12 cellular contexts compared by ENCODE assay signal in genomic region chr11:45543808-45544422, GRCh38.
DNase-seq lines count a peak whose midpoint lies in the region; ATAC-seq and TF ChIP-seq lines count a peak whose summit lies in the region.
"Had no signal": no experiment of that assay in that cellular context is flagged by ENCODE, and none has a peak within 500 bp of the region (broad histone marks: within the 10 kb centered on the region; RNA-seq: fewer than 3 reads in every experiment).

No MANE protein-coding gene starts in this region.

- H3K4me2 ChIP-seq in SK-N-SH, result no peak overlapping the region

- H2AFZ ChIP-seq in SK-N-SH (ENCODE audit: low read depth), result no peak overlapping the region

- H3K4me1 ChIP-seq in SK-N-SH (ENCODE audit: control insufficient read depth in 1 of 2, insufficient read depth in 2 of 2, low read depth in 1 of 2, low read length in 1 of 2), result no peaks in the 10 kb centered on the region
- H3K4me1 ChIP-seq in upper lobe of right lung, result no peaks in the 10 kb centered on the region

- CTCF ChIA-PET in SK-N-SH (lab: Yijun Ruan, JAX), result interaction anchor here (1.4 kb wide), 1 partner anchor 228 kb away, joined by 4 read pairs; no protein-coding TSS in a partner anchor

- TF ChIP-seq CTCF in SK-N-SH (IDR thresholded peaks at IDR 0.05) (no peak), upper lobe of right lung (IDR thresholded peaks at IDR 0.05) (no peak)

- no peaks in the 10 kb centered on the region for H3F3A ChIP-seq in SK-N-SH (replicated peaks; ENCODE audit: insufficient read depth)

- H3K4me3 ChIP-seq in SK-N-SH (ENCODE audit: low read depth in 2 of 2, low read length in 1 of 2) (no peak overlapping the region), upper lobe of right lung (no peak overlapping the region)

- no peaks in the 10 kb centered on the region for H3K27me3 ChIP-seq in SK-N-SH (ENCODE audit: insufficient read depth)
- peaks cover 3% of the 10 kb centered on the region for H3K27me3 ChIP-seq in upper lobe of right lung

- DNase-seq in SK-N-SH, result no peak
- peak; percentile 15 for DNase-seq in NAMALWA (ENCODE audit: low spot score)
- DNase-seq in caudate nucleus (lab: John Stamatoyannopoulos, UW), result no peak
- peak; percentile 32 for DNase-seq in lung microvascular endothelial cell (ENCODE audit: low read depth in 2 of 2)
- no peak for DNase-seq in upper lobe of right lung
- DNase-seq: 8988T; effector memory CD8-positive, alpha-beta T cell; NCI-H146; WERI-Rb-1 had no signal

- TF ChIP-seq EP300 in SK-N-SH (IDR thresholded peaks at IDR 0.05; ENCODE audit: borderline replicate concordance in 1 of 2, low read depth in 1 of 2, low read length in 1 of 2), result no peak

- H3K36me3 ChIP-seq in SK-N-SH (replicated peaks in 1 of 2; ENCODE audit: control insufficient read depth in 1 of 2, insufficient read depth in 2 of 2, low read length in 1 of 2), result no peaks in the 10 kb centered on the region
- H3K36me3 ChIP-seq in upper lobe of right lung, result no peaks in the 10 kb centered on the region
- H3K36me3 ChIP-seq: WERI-Rb-1 had no signal

- ATAC-seq in SK-N-SH treated with all-trans-retinoic acid at 6 μM for 48 hours (no peak), upper lobe of right lung (no peak), HG02588 (IDR thresholded peaks at IDR 0.05; ENCODE audit: unreplicated experiment) (no peak), GM18498 (IDR thresholded peaks at IDR 0.05; ENCODE audit: unreplicated experiment) (no peak)
- ATAC-seq: effector memory CD8-positive, alpha-beta T cell had no signal

- WGBS in SK-N-SH (ENCODE audit: low lambda C conversion rate), result 20% methylated on average over 5 of the region's 5 CpGs

- intact Hi-C loops in upper lobe of right lung (cut with DNase I), result no loop called here

- H3K9ac ChIP-seq in SK-N-SH, result no peak overlapping the region

- no peaks in the 10 kb centered on the region for H4K20me1 ChIP-seq in SK-N-SH (ENCODE audit: insufficient read depth)

- H3K27ac ChIP-seq in SK-N-SH (ENCODE audit: low read depth in 2 of 2, low read length in 1 of 2) (no peak overlapping the region), caudate nucleus (ENCODE audit: low read depth, low read length) (peak overlapping the region; percentile 87), upper lobe of right lung (no peak overlapping the region)
- H3K27ac ChIP-seq: WERI-Rb-1 had no signal

- no peak for TF ChIP-seq RAD21 in SK-N-SH (IDR thresholded peaks at IDR 0.05; ENCODE audit: low read length)

- H3K9me3 ChIP-seq in SK-N-SH, result no peaks in the 10 kb centered on the region
- no peaks in the 10 kb centered on the region for H3K9me3 ChIP-seq in upper lobe of right lung

- H3K9me2 ChIP-seq in SK-N-SH, result no peaks in the 10 kb centered on the region

- POLR2A ChIA-PET in SK-N-SH (lab: Yijun Ruan, JAX), result no interaction called here

- no peaks in the 10 kb centered on the region for H3K79me2 ChIP-seq in SK-N-SH (ENCODE audit: insufficient read depth)

TF ChIP-seq in SK-N-SH, 30 proteins besides CTCF, POLR2A, EP300 and RAD21:
- TF ChIP-seq MXI1 (IDR thresholded peaks at IDR 0.05; ENCODE audit: low read depth, low read length) (no peak), REST (IDR thresholded peaks at IDR 0.05; ENCODE audit: low read depth, low read length) (peak; percentile 94)
TF ChIP-seq in SK-N-SH: peak in this region for 1.

TF ChIP-seq in SK-N-SH treated with all-trans-retinoic acid at 6 μM for 48 hours, 23 proteins besides CTCF, POLR2A, EP300 and RAD21:
- TF ChIP-seq ARNTL (CRISPR knock-in tag; IDR thresholded peaks at IDR 0.05; ENCODE audit: borderline replicate concordance, low read depth) (no peak), ZNF8 (CRISPR knock-in tag; IDR thresholded peaks at IDR 0.05) (no peak), BACH2 (CRISPR knock-in tag; IDR thresholded peaks at IDR 0.05; ENCODE audit: borderline replicate concordance) (no peak), PATZ1 (CRISPR knock-in tag; IDR thresholded peaks at IDR 0.05; ENCODE audit: borderline replicate concordance) (no peak), ZC3H10 (CRISPR knock-in tag; IDR thresholded peaks at IDR 0.05) (no peak), TSHZ2 (CRISPR knock-in tag; IDR thresholded peaks at IDR 0.05) (no peak), TCF4 (CRISPR knock-in tag; IDR thresholded peaks at IDR 0.05; ENCODE audit: borderline replicate concordance) (no peak), CSRNP3 (CRISPR knock-in tag; IDR thresholded peaks at IDR 0.05) (no peak), CSDC2 (CRISPR knock-in tag; IDR thresholded peaks at IDR 0.05) (no peak), GLIS3 (CRISPR knock-in tag; IDR thresholded peaks at IDR 0.05) (no peak), TOX (CRISPR knock-in tag; IDR thresholded peaks at IDR 0.05; ENCODE audit: borderline replicate concordance) (no peak), SNAI2 (CRISPR knock-in tag; IDR thresholded peaks at IDR 0.05) (no peak), OSR1 (CRISPR knock-in tag; IDR thresholded peaks at IDR 0.05) (no peak)

Comparison
In these comparisons a context has a peak if more than half of its experiments do, and no peak if none do; other contexts are left out.
1. DNase-seq: peak in NAMALWA (single experiment) and lung microvascular endothelial cell (2 of 2); none in SK-N-SH (single experiment), caudate nucleus (0 of 61) and upper lobe of right lung (single experiment).